Comparison of ENCODE assay signal across 17 cellular contexts in the genomic region with DNA sequence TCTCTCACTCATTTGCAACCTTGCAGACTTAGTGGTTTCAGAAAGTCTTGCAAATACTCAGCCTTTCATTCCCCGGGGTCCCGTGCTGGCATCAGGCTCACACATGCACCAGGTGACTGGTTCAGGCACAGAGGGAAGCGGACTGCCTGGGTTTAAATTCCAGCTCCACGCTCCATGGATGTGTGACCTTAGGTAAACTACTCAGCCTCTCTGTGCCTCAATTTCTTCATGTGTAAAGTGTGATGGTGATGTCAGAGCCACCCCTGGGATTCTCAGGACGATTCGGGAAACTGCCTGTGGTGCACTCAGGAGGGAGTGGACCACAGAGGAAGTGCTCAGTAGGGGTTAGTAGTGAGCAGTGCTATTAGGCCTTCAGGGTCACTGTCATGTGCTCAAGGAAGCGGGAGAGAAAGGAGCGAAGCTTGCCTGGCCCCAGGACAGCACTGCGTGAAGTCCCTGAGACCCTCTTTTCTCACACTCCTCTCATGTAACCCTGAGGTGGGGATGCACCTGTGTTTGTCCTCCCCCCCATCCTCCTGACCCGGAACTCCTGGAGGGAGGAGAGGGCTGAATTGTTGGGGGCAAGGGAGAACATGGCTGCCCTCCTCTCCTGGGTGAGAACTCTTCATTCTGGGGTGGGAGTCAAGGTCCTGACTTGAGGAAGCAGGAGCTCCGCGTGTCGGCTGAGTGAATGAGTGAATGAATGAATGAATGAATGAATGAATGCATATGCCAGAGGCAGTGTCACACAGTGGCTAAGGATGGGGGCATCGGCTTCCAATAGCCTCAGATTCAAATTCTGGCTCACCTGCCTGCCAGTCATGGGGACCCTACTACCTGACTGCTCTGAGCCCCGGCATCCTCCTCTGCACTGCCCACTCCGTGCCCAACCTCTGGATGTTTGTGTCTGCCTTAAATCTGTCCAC. TPM values are rescaled to one million over a fixed set of nuclear protein-coding genes. Genes with fewer than 3 reads are reported as not detected.
DNase-seq lines count a peak whose midpoint lies in the region; ATAC-seq and TF ChIP-seq lines count a peak whose summit lies in the region.
"Had no signal": no experiment of that assay in that cellular context is flagged by ENCODE, and none has a peak within 500 bp of the region (broad histone marks: within the 10 kb centered on the region; RNA-seq: fewer than 3 reads in every experiment).

No MANE protein-coding gene starts in this region.

- H3K36me3 ChIP-seq in PC-3 (ENCODE audit: low read depth, low read length) (no peaks in the 10 kb centered on the region), esophagus muscularis mucosa (no peaks in the 10 kb centered on the region), sigmoid colon (no peaks in the 10 kb centered on the region)

- 81% methylated on average over 15 of the region's 16 CpGs for WGBS in esophagus muscularis mucosa
- 79 to 84% methylated on average over 16 of the region's 16 CpGs for WGBS in sigmoid colon, 2 donors

- CTCF ChIA-PET in activated CD8-positive, alpha-beta T cell treated with anti-CD3 and anti-CD28 coated beads, Interleukin-2, amount 10 ng/mL, durations not matched to agents 7 days and 5 days (lab: Charles Lee) = interaction anchor here (0.7 to 1.4 kb wide), 2 partner anchors 46 to 166 kb away, joined by 3 to 5 read pairs; no protein-coding TSS in a partner anchor
- CTCF ChIA-PET in activated CD8-positive, alpha-beta T cell treated with anti-CD3 and anti-CD28 coated beads for 36 hours (lab: Charles Lee) = interaction anchor here (0.6 to 2.4 kb wide), 4 partner anchors 13 to 163 kb away, joined by 3 to 5 read pairs (median 3); partner anchors contain the start of gene FAM118A
- CTCF ChIA-PET in PC-3 (lab: Charles Lee) = no interaction called here

- no peak overlapping the region for H3K27ac ChIP-seq in PC-3 (ENCODE audit: low read length)
- H3K27ac ChIP-seq in esophagus muscularis mucosa (replicated peaks in 1 of 4) = peak overlapping the region in 3 of 4 donors; percentile 17 to 62 (median 48)
- peak overlapping the region in 3 of 4 donors; percentile 55 to 73 (median 72) for H3K27ac ChIP-seq in sigmoid colon
- H3K27ac ChIP-seq: testis had no signal

- peaks cover 15% of the 10 kb centered on the region for H3K4me1 Mint-ChIP-seq in activated CD8-positive, alpha-beta T cell treated with anti-CD3 and anti-CD28 coated beads, Interleukin-2, amount 10 ng/mL, durations not matched to agents 7 days and 5 days (ENCODE audit: low read depth)
- peaks cover 6% of the 10 kb centered on the region for H3K4me1 Mint-ChIP-seq in activated CD8-positive, alpha-beta T cell treated with anti-CD3 and anti-CD28 coated beads for 36 hours (ENCODE audit: low read depth)

- TF ChIP-seq POLR2A in esophagus muscularis mucosa (IDR thresholded peaks at IDR 0.05; ENCODE audit: low read depth) (no peak), sigmoid colon (IDR thresholded peaks at IDR 0.05) (no peak)

- no peaks in the 10 kb centered on the region for H3K9me2 ChIP-seq in PC-3 (replicated peaks; ENCODE audit: low read length)

- TF ChIP-seq EP300 in esophagus muscularis mucosa (IDR thresholded peaks at IDR 0.05) = no peak
- no peak for TF ChIP-seq EP300 in sigmoid colon (IDR thresholded peaks at IDR 0.05)

- no peaks in the 10 kb centered on the region for H3F3A ChIP-seq in PC-3 (ENCODE audit: low read length, unreplicated experiment)

- POLR2A ChIA-PET in activated CD8-positive, alpha-beta T cell treated with anti-CD3 and anti-CD28 coated beads, Interleukin-2, amount 10 ng/mL, durations not matched to agents 7 days and 5 days (lab: Charles Lee) = no interaction called here
- POLR2A ChIA-PET in activated CD8-positive, alpha-beta T cell treated with anti-CD3 and anti-CD28 coated beads for 36 hours (lab: Charles Lee) = no interaction called here
- POLR2A ChIA-PET in PC-3 (lab: Charles Lee; ENCODE audit: unreplicated experiment) = no interaction called here

- no peaks in the 10 kb centered on the region for H3K79me2 ChIP-seq in PC-3 (ENCODE audit: low read length)

- H3K9me3 ChIP-seq in PC-3 (ENCODE audit: low read length) (no peaks in the 10 kb centered on the region), esophagus muscularis mucosa (no peaks in the 10 kb centered on the region), sigmoid colon (no peaks in the 10 kb centered on the region)
- H3K9me3 ChIP-seq: testis had no signal

- no peak overlapping the region for H2AFZ ChIP-seq in PC-3 (ENCODE audit: low read length)

- intact Hi-C loops in activated CD8-positive, alpha-beta T cell treated with anti-CD3 and anti-CD28 coated beads for 36 hours (cut with micrococcal nuclease) = loop anchor here (10.0 kb wide), 1 partner anchor 284 kb away; no protein-coding TSS in a partner anchor
- intact Hi-C loops in PC-3 (cut with micrococcal nuclease) (no loop called here), esophagus muscularis mucosa (cut with DNase I) (loop anchor here (5.0 kb wide), 1 partner anchor 37 kb away; the partner anchor contains the start of gene FAM118A), sigmoid colon (cut with DNase I) (loop anchor here (5.0 kb wide), 1 partner anchor 37 kb away; the partner anchor contains the start of gene FAM118A)

- no peaks in the 10 kb centered on the region for H3K36me3 Mint-ChIP-seq in activated CD8-positive, alpha-beta T cell treated with anti-CD3 and anti-CD28 coated beads, Interleukin-2, amount 10 ng/mL, durations not matched to agents 7 days and 5 days (ENCODE audit: low read depth)
- no peaks in the 10 kb centered on the region for H3K36me3 Mint-ChIP-seq in activated CD8-positive, alpha-beta T cell treated with anti-CD3 and anti-CD28 coated beads for 36 hours (ENCODE audit: low read depth)

- H3K4me1 ChIP-seq in PC-3 (ENCODE audit: insufficient read depth, low read length) (peaks cover 6% of the 10 kb centered on the region), esophagus muscularis mucosa (peaks cover 25 to 50% (median 39%) of the 10 kb centered on the region in 4 donors), sigmoid colon (peaks cover 0 to 29% (median 26%) of the 10 kb centered on the region in 4 donors)

- no peak for ATAC-seq in activated CD8-positive, alpha-beta T cell treated with anti-CD3 and anti-CD28 coated beads, Interleukin-2, amount 10 ng/mL, durations not matched to agents 7 days and 5 days
- no peak for ATAC-seq in activated CD8-positive, alpha-beta T cell treated with anti-CD3 and anti-CD28 coated beads for 36 hours
- no peak for ATAC-seq in PC-3
- no peak for ATAC-seq in GM21825 (IDR thresholded peaks at IDR 0.05; ENCODE audit: unreplicated experiment)

- no peak for TF ChIP-seq CTCF in activated CD8-positive, alpha-beta T cell treated with anti-CD3 and anti-CD28 coated beads for 36 hours (IDR thresholded peaks at IDR 0.05)
- TF ChIP-seq CTCF in PC-3 (conservative IDR thresholded peaks at IDR 0.05; ENCODE audit: low read depth, low read length) = no peak
- TF ChIP-seq CTCF in esophagus muscularis mucosa (IDR thresholded peaks at IDR 0.05) = no peak
- TF ChIP-seq CTCF in sigmoid colon (IDR thresholded peaks at IDR 0.05) = no peak

- H3K9ac ChIP-seq in PC-3 (ENCODE audit: low read length) = no peak overlapping the region

- H3K4me3 ChIP-seq in PC-3 (ENCODE audit: low read length) = no peak overlapping the region
- no peak overlapping the region for H3K4me3 ChIP-seq in esophagus muscularis mucosa
- no peak overlapping the region for H3K4me3 ChIP-seq in sigmoid colon

- peak overlapping the region; percentile 99; the same call in 1 of the 2 replicates for H3K4me2 ChIP-seq in PC-3 (ENCODE audit: low read length)

- no peak for DNase-seq in activated CD8-positive, alpha-beta T cell treated with anti-CD3 and anti-CD28 coated beads, Interleukin-2, amount 10 ng/mL, durations not matched to agents 7 days and 5 days
- no peak for DNase-seq in activated CD8-positive, alpha-beta T cell treated with anti-CD3 and anti-CD28 coated beads for 36 hours
- DNase-seq in PC-3 (no peak), esophagus muscularis mucosa (ENCODE audit: extremely low spot score) (no peak), sigmoid colon (no peak), EL (no peak)
- DNase-seq in activated CD8-positive, alpha-beta memory T cell treated with anti-CD3 and anti-CD28 coated beads, Interleukin-2, amount 50 U/mL, for 48 hours = no peak
- DNase-seq: ACHN; activated CD4-positive, alpha-beta T cell treated with anti-CD3 and anti-CD28 coated beads for 48 hours; activated gamma-delta T cell; erythroblast; NCI-H1048; OCI-M1; testis had no signal

- no TSS peak for BruUV-seq in PC-3 (replicated peaks; lab: Mats Ljungman, UMichigan)

- peaks cover 23% of the 10 kb centered on the region for H3K27me3 Mint-ChIP-seq in activated CD8-positive, alpha-beta T cell treated with anti-CD3 and anti-CD28 coated beads, Interleukin-2, amount 10 ng/mL, durations not matched to agents 7 days and 5 days (ENCODE audit: low read depth)
- H3K27me3 Mint-ChIP-seq in activated CD8-positive, alpha-beta T cell treated with anti-CD3 and anti-CD28 coated beads for 36 hours = peaks cover 12% of the 10 kb centered on the region

- no peaks in the 10 kb centered on the region for H3K27me3 ChIP-seq in PC-3 (ENCODE audit: low read length)
- no peaks in the 10 kb centered on the region for H3K27me3 ChIP-seq in esophagus muscularis mucosa
- H3K27me3 ChIP-seq in sigmoid colon = no peaks in the 10 kb centered on the region
- H3K27me3 ChIP-seq: testis had no signal

- H3K27ac Mint-ChIP-seq in activated CD8-positive, alpha-beta T cell treated with anti-CD3 and anti-CD28 coated beads, Interleukin-2, amount 10 ng/mL, durations not matched to agents 7 days and 5 days = no peak overlapping the region
- H3K27ac Mint-ChIP-seq in activated CD8-positive, alpha-beta T cell treated with anti-CD3 and anti-CD28 coated beads for 36 hours = no peak overlapping the region

- H3K4me3 Mint-ChIP-seq in activated CD8-positive, alpha-beta T cell treated with anti-CD3 and anti-CD28 coated beads, Interleukin-2, amount 10 ng/mL, durations not matched to agents 7 days and 5 days = peak overlapping the region; percentile 67
- no peak overlapping the region for H3K4me3 Mint-ChIP-seq in activated CD8-positive, alpha-beta T cell treated with anti-CD3 and anti-CD28 coated beads for 36 hours

- H4K20me1 ChIP-seq in PC-3 (ENCODE audit: low read length) = no peaks in the 10 kb centered on the region

- H3K9me3 Mint-ChIP-seq in activated CD8-positive, alpha-beta T cell treated with anti-CD3 and anti-CD28 coated beads, Interleukin-2, amount 10 ng/mL, durations not matched to agents 7 days and 5 days (ENCODE audit: insufficient read depth) = no peaks in the 10 kb centered on the region
- no peaks in the 10 kb centered on the region for H3K9me3 Mint-ChIP-seq in activated CD8-positive, alpha-beta T cell treated with anti-CD3 and anti-CD28 coated beads for 36 hours

RNA-seq across cellular contexts. Expression of gene UPK3A, which starts 14.4 kb away (rescaled TPM):
- not detected for total RNA-seq in activated CD8-positive, alpha-beta T cell treated with anti-CD3 and anti-CD28 coated beads, Interleukin-2, amount 10 ng/mL, durations not matched to agents 7 days and 5 days
- not detected for total RNA-seq in activated CD8-positive, alpha-beta T cell treated with anti-CD3 and anti-CD28 coated beads for 36 hours
- total RNA-seq in PC-3 (2014; rRNA removed) (1.1 TPM in 1 of 2 replicates, not detected in the other), esophagus muscularis mucosa (not detected), sigmoid colon (not detected)
- under 1 TPM in 1 of 3 donors, not detected in 2; 0.98 TPM for polyA plus RNA-seq in sigmoid colon
- total RNA-seq: omental fat pad, testis had no signal
- polyA plus RNA-seq: liver had no signal

RNA-seq across cellular contexts. Expression of gene KIAA0930, which starts 29.7 kb away (rescaled TPM):
- total RNA-seq in activated CD8-positive, alpha-beta T cell treated with anti-CD3 and anti-CD28 coated beads, Interleukin-2, amount 10 ng/mL, durations not matched to agents 7 days and 5 days = 10 to 100 TPM; 48.5 to 52.4 TPM
- total RNA-seq in activated CD8-positive, alpha-beta T cell treated with anti-CD3 and anti-CD28 coated beads for 36 hours = 10 to 100 TPM; 38.4 to 40.4 TPM
- total RNA-seq in PC-3 (2014; rRNA removed) (29.8 and 39.2 TPM in 2 replicates), esophagus muscularis mucosa (10 to 100 TPM; 31.6 to 67.1 (median 46.8) TPM), sigmoid colon (10 to 100 TPM; 25.7 to 56.5 (median 30.7) TPM)
- 10 to 100 TPM; 14.4 to 34.1 (median 26.4) TPM for polyA plus RNA-seq in sigmoid colon

RNA-seq across cellular contexts. Expression of gene FAM118A, which starts 39.4 kb away (rescaled TPM):
- total RNA-seq in activated CD8-positive, alpha-beta T cell treated with anti-CD3 and anti-CD28 coated beads, Interleukin-2, amount 10 ng/mL, durations not matched to agents 7 days and 5 days = 10 to 100 TPM; 50.6 to 50.7 TPM
- 10 to 100 TPM; 30.6 to 32.4 TPM for total RNA-seq in activated CD8-positive, alpha-beta T cell treated with anti-CD3 and anti-CD28 coated beads for 36 hours
- total RNA-seq in PC-3 (2014; rRNA removed) = 19.6 and 20.3 TPM in 2 replicates
- total RNA-seq in esophagus muscularis mucosa = 10 to 100 TPM; 24.4 to 45.8 (median 32.1) TPM
- 100 to 1,000 TPM in 1 of 4 donors, 10 to 100 TPM in 3; 12.8 to 126 (median 38.8) TPM for total RNA-seq in sigmoid colon
- 10 to 100 TPM in 2 of 3 donors, 1 to 10 TPM in 1; 7.2 to 43.5 (median 12.5) TPM for polyA plus RNA-seq in sigmoid colon
